15 cellular contexts compared by ENCODE assay signal in genomic region chr3:144470646-144471045, GRCh38.
A peak's percentile ranks its signal among the peaks of the same experiment; 100 is the strongest.
DNase-seq lines count a peak whose midpoint lies in the region; FAIRE-seq lines count a peak whose summit lies in the region.
"Had no signal": no experiment of that assay in that cellular context is flagged by ENCODE, and none has a peak within 500 bp of the region (broad histone marks: within the 10 kb centered on the region; RNA-seq: fewer than 3 reads in every experiment).

No MANE protein-coding gene starts in this region.

- FAIRE-seq in HTR-8/SVneo (lab: Jason Lieb, UNC), result no peak
- FAIRE-seq: GM12891, GM18507 had no signal

- DNase-seq in DMS 273 treated with DMSO at 0.1 percent for 48 hours (lab: John Stamatoyannopoulos, UW), result peak; percentile 43
- DNase-seq in NCI-H446 treated with DMSO at 0.1 percent for 48 hours (lab: John Stamatoyannopoulos, UW), result peak; percentile 60
- DNase-seq in cerebellum (ENCODE audit: low spot score), result peak; percentile 77
- DNase-seq in dedifferentiated amniotic fluid mesenchymal stem cell (ENCODE audit: extremely low spot score), result no peak
- no peak for DNase-seq in stimulated activated CD4-positive, alpha-beta T cell treated with anti-CD3 and anti-CD28 coated beads, Interleukin-2, amount 100 ng/mL, for 48 hours
- no peak for DNase-seq in HTR-8/SVneo (ENCODE audit: insufficient read length, low spot score)
- DNase-seq: Calu3; CD4-positive, alpha-beta memory T cell; COR-L47; DMS79; EL; GF-D8; H9 had no signal

Comparison
In these comparisons a context has a peak if more than half of its experiments do, and no peak if none do; other contexts are left out.
1. DNase-seq: peak in DMS 273 treated with DMSO at 0.1 percent for 48 hours (single experiment), NCI-H446 treated with DMSO at 0.1 percent for 48 hours (single experiment) and cerebellum (single experiment); none in dedifferentiated amniotic fluid mesenchymal stem cell (single experiment), stimulated activated CD4-positive, alpha-beta T cell treated with anti-CD3 and anti-CD28 coated beads, Interleukin-2, amount 100 ng/mL, for 48 hours (0 of 2) and HTR-8/SVneo (single experiment).